In genomic region chr11:66581261-66581660, GRCh38 we compare ENCODE assay signal across 26 cellular contexts. TPM values are rescaled to one million over a fixed set of nuclear protein-coding genes. Genes with fewer than 3 reads are reported as not detected.
DNase-seq lines count a peak whose midpoint lies in the region; ATAC-seq, FAIRE-seq and TF ChIP-seq lines count a peak whose summit lies in the region.
"Had no signal": no experiment of that assay in that cellular context is flagged by ENCODE, and none has a peak within 500 bp of the region (broad histone marks: within the 10 kb centered on the region; RNA-seq: fewer than 3 reads in every experiment).

No MANE protein-coding gene starts in this region.

- no peak overlapping the region for H3K4me3 ChIP-seq in OCI-LY7 (ENCODE audit: low read depth, low read length, poor library complexity, severe bottlenecking)
- no peak overlapping the region for H3K4me3 ChIP-seq in K562
- H3K4me3 ChIP-seq: A549; BLaER1 treated with 17β-estradiol and CSF1 and Interleukin-3, amounts not matched to agents 10 nM and 100 nM; GM23338; HAP-1 had no signal

- H3K4me2 ChIP-seq in OCI-LY7 (ENCODE audit: low read length) (no peak overlapping the region), K562 (ENCODE audit: insufficient read depth, low read length) (no peak overlapping the region)
- H3K4me2 ChIP-seq: A549; BLaER1 treated with 17β-estradiol and CSF1 and Interleukin-3, amounts not matched to agents 10 nM and 100 nM; GM23338 had no signal

- 35% methylated on average over 3 of the region's 3 CpGs for WGBS in K562 (ENCODE audit: insufficient coverage, low coverage, missing lambda C conversion rate)

- H3K9me3 ChIP-seq in OCI-LY7 (ENCODE audit: low read length), result peaks cover 13% of the 10 kb centered on the region; the same call in 1 of the 2 replicates
- peaks cover 3% of the 10 kb centered on the region; the same call in 1 of the 2 replicates for H3K9me3 ChIP-seq in K562 (replicated peaks; ENCODE audit: control insufficient read depth, insufficient read depth, low read depth, low read length)
- H3K9me3 ChIP-seq: BE2C had no signal

- ATAC-seq in K562 (no peak), GM18907 (IDR thresholded peaks at IDR 0.05; ENCODE audit: unreplicated experiment) (no peak)
- ATAC-seq: A549, GM23338 had no signal

- POLR2A ChIA-PET in OCI-LY7 (lab: Charles Lee) (interaction anchor here (1.0 to 1.2 kb wide), 3 partner anchors 35 to 97 kb away, joined by 3 to 5 read pairs (median 4); partner anchors contain the start of genes RBM14 and RBM4B), K562 (lab: Yijun Ruan, JAX) (interaction anchor here (0.5 to 1.2 kb wide), 5 partner anchors 32 to 311 kb away, joined by 3 to 4 read pairs (median 3); no protein-coding TSS in a partner anchor)

- FAIRE-seq in K562 (lab: Jason Lieb, UNC), result no peak
- FAIRE-seq: A549, D721Med, G401.6, GM12892, GM19239, H54 had no signal

- H3K9me1 ChIP-seq in K562 (ENCODE audit: control insufficient read depth, insufficient read depth, low read length), result no peaks in the 10 kb centered on the region

- no peak for TF ChIP-seq CTCF in OCI-LY7 (conservative IDR thresholded peaks at IDR 0.05; ENCODE audit: low read length)
- TF ChIP-seq CTCF in K562 (IDR thresholded peaks at IDR 0.05 in 2 of 3, conservative IDR thresholded peaks at IDR 0.05 in 1 of 3; ENCODE audit: insufficient read depth in 2 of 3, low read depth in 1 of 3, low read length in 3 of 3), result no peak
- no peak for TF ChIP-seq CTCF in nephron progenitor cell (IDR thresholded peaks at IDR 0.05)

- in situ Hi-C loops in K562 (cut with MboI), result no loop called here

- H3K9me2 ChIP-seq in OCI-LY7 (ENCODE audit: insufficient read depth, low read length), result no peaks in the 10 kb centered on the region

- no peaks in the 10 kb centered on the region for H3K36me3 ChIP-seq in OCI-LY7 (ENCODE audit: insufficient read depth, low read length)
- H3K36me3 ChIP-seq in K562 (ENCODE audit: control insufficient read depth, insufficient read depth, low read length), result no peaks in the 10 kb centered on the region
- H3K36me3 ChIP-seq: BE2C; BLaER1 treated with 17β-estradiol and CSF1 and Interleukin-3, amounts not matched to agents 10 nM and 100 nM; HAP-1 had no signal

- H3K9me3 Mint-ChIP-seq in nephron progenitor cell, result peaks cover 29% of the 10 kb centered on the region

- TF ChIP-seq POLR2A in K562 (conservative IDR thresholded peaks at IDR 0.05), result no peak

- no peak overlapping the region for H3K4me3 Mint-ChIP-seq in nephron progenitor cell
- H3K4me3 Mint-ChIP-seq: CD14-positive monocyte; CD4-positive, alpha-beta T cell; CD8-positive, alpha-beta memory T cell; GM23338 had no signal

- no peak overlapping the region for H3K9ac ChIP-seq in K562 (ENCODE audit: insufficient read depth in 1 of 2, low read depth in 2 of 2, low read length in 2 of 2)
- H3K9ac ChIP-seq: BLaER1 treated with 17β-estradiol and CSF1 and Interleukin-3, amounts not matched to agents 10 nM and 100 nM had no signal

- H3K27ac ChIP-seq in OCI-LY7 (ENCODE audit: low read depth, low read length, poor library complexity, severe bottlenecking) (no peak overlapping the region), K562 (ENCODE audit: extremely low read depth, low read depth, low read length) (no peak overlapping the region)
- H3K27ac ChIP-seq: A549; BLaER1 treated with 17β-estradiol and CSF1 and Interleukin-3, amounts not matched to agents 10 nM and 100 nM had no signal

- CTCF ChIA-PET in OCI-LY7 (lab: Charles Lee; ENCODE audit: unreplicated experiment) (no interaction called here), K562 (lab: Yijun Ruan, JAX; ENCODE audit: low intra/inter-chr PET ratio) (no interaction called here)

- H3K27ac Mint-ChIP-seq in nephron progenitor cell, result peak overlapping the region; percentile 4
- H3K27ac Mint-ChIP-seq: CD14-positive monocyte; CD4-positive, alpha-beta T cell; CD8-positive, alpha-beta memory T cell; GM23338 had no signal

- no peaks in the 10 kb centered on the region for H3K79me2 ChIP-seq in OCI-LY7 (ENCODE audit: insufficient read depth, low read depth, low read length)
- no peaks in the 10 kb centered on the region for H3K79me2 ChIP-seq in K562 (ENCODE audit: control insufficient read depth, insufficient read depth, low read length)

- H4K20me1 ChIP-seq in OCI-LY7 (ENCODE audit: insufficient read depth, low read length), result no peaks in the 10 kb centered on the region
- H4K20me1 ChIP-seq in K562 (replicated peaks; ENCODE audit: control insufficient read depth, insufficient read depth, low read length), result no peaks in the 10 kb centered on the region
- H4K20me1 ChIP-seq: BLaER1 treated with 17β-estradiol and CSF1 and Interleukin-3, amounts not matched to agents 10 nM and 100 nM had no signal

- no peaks in the 10 kb centered on the region for H3K36me3 Mint-ChIP-seq in nephron progenitor cell (ENCODE audit: low read depth)
- H3K36me3 Mint-ChIP-seq: CD8-positive, alpha-beta memory T cell had no signal

- H2AFZ ChIP-seq in OCI-LY7 (ENCODE audit: low read length), result 0 out of 2 replicates have a peak overlapping the region, but pooled peaks have one; percentile 3
- no peak overlapping the region for H2AFZ ChIP-seq in K562 (ENCODE audit: low read depth, low read length)
- H2AFZ ChIP-seq: GM23338 had no signal

- TF ChIP-seq RAD21 in K562 (CRISPR knock-in tag; conservative IDR thresholded peaks at IDR 0.05 in 1 of 2, IDR thresholded peaks at IDR 0.05 in 1 of 2), result no peak

- H3K4me1 ChIP-seq in OCI-LY7 (ENCODE audit: insufficient read depth, low read length, poor library complexity, severe bottlenecking), result no peaks in the 10 kb centered on the region
- H3K4me1 ChIP-seq in K562 (replicated peaks in 1 of 2; ENCODE audit: control insufficient read depth in 2 of 2, insufficient read depth in 2 of 2, low read length in 2 of 2), result peaks cover 3 to 5% of the 10 kb centered on the region in 2 experiments; a peak in 2 of 5 replicates
- H3K4me1 ChIP-seq: BE2C; BLaER1 treated with 17β-estradiol and CSF1 and Interleukin-3, amounts not matched to agents 10 nM and 100 nM had no signal

- DNase-seq in NCI-H82 (lab: John Stamatoyannopoulos, UW), result peak; percentile 76
- DNase-seq in OCI-LY7 (ENCODE audit: low spot score), result no peak
- no peak for DNase-seq in K562 (ENCODE audit: extremely low read depth in 1 of 4, low spot score in 3 of 4)
- no peak for DNase-seq in nephron progenitor cell
- DNase-seq in ecto neural progenitor cell (ENCODE audit: low spot score), result no peak
- no peak for DNase-seq in DMS114 treated with DMSO at 0.1 percent for 48 hours (lab: John Stamatoyannopoulos, UW; ENCODE audit: unreplicated experiment)
- no peak for DNase-seq in SIG-M5 (lab: John Stamatoyannopoulos, UW)
- DNase-seq: 8988T; ACHN; AML-193; BE2C; CD4-positive, alpha-beta T cell; CD8-positive, alpha-beta memory T cell; DMS 273 treated with DMSO at 0.1 percent for 48 hours; DND-41 had no signal

- intact Hi-C loops in OCI-LY7 (cut with micrococcal nuclease; ENCODE audit: unreplicated experiment) (no loop called here), K562 (cut with micrococcal nuclease) (no loop called here)

- H3K27me3 Mint-ChIP-seq in nephron progenitor cell (ENCODE audit: low read depth, poor library complexity), result peaks cover 23% of the 10 kb centered on the region
- H3K27me3 Mint-ChIP-seq: CD4-positive, alpha-beta T cell had no signal

- H3K4me1 Mint-ChIP-seq in nephron progenitor cell, result peaks cover 30% of the 10 kb centered on the region
- H3K4me1 Mint-ChIP-seq: GM23338 had no signal

- BruUV-seq in OCI-LY7 (replicated peaks; lab: Mats Ljungman, UMichigan), result no TSS peak
- BruUV-seq in K562 (replicated peaks; lab: Mats Ljungman, UMichigan), result no TSS peak

- TF ChIP-seq EP300 in K562 (IDR thresholded peaks at IDR 0.05; ENCODE audit: low read length), result no peak

- H3K27me3 ChIP-seq in K562 (ENCODE audit: control insufficient read depth in 2 of 2, insufficient read depth in 2 of 2, low read length in 2 of 2), result 0 out of 5 replicates have a peak, but pooled peaks cover 0 to 3% of the 10 kb centered on the region in 2 experiments
- H3K27me3 ChIP-seq: BE2C; BLaER1 treated with 17β-estradiol and CSF1 and Interleukin-3, amounts not matched to agents 10 nM and 100 nM had no signal

RNA-seq across cellular contexts. Expression of gene CCDC87, which starts 11.6 kb away (rescaled TPM):
- total RNA-seq in OCI-LY7 (2014; rRNA removed; shearing (Covaris generic)), result 0.13 and 0.26 TPM in 2 replicates
- total RNA-seq in OCI-LY7 (2022) (0.17 and 0.36 TPM in 2 replicates), K562 (2014; rRNA removed) (0.09 and 0.33 TPM in 2 replicates), K562 (2014; rRNA removed; fragmentation: Illumina TruSeq; extraction: Trizol) (0.13 and 0.18 TPM in 2 replicates), K562 (2015; rRNA removed; fragmentation: Illumina TruSeq; extraction: Trizol) (0.25 and 0.30 TPM in 2 replicates), K562 (2021) (0.40 and 0.44 TPM in 2 replicates)
- 1.0 and 1.9 TPM in 2 replicates for total RNA-seq in K562 (2011; cell fraction: chromatin; rRNA removed; ENCODE audit: low replicate concordance)
- 1.3 and 1.7 TPM in 2 replicates for total RNA-seq in K562 (2011; cell fraction: nucleolus; rRNA removed)
- total RNA-seq in K562 (2011; cell fraction: nucleoplasm; rRNA removed), result 0.99 and 1.4 TPM in 2 replicates
- polyA plus RNA-seq in K562 (2011; rRNA removed) (0.06 and 0.12 TPM in 2 replicates), K562 (2014; fragmentation: Illumina TruSeq; extraction: Trizol) (0.12 and 0.33 TPM in 2 replicates), K562 (2014; fragmentation: Nextera tagmentation; extraction: Ambion mirVana) (under 1 TPM in 1 of 2 experiments, not detected in 1; 0.03 TPM), K562 (2014; rRNA removed) (0.12 TPM in 1 of 2 replicates, not detected in the other)
- polyA plus RNA-seq in K562 (2011; cell fraction: cytosol; rRNA removed), result 0.09 and 0.10 TPM in 2 replicates
- 0.18 and 0.26 TPM in 2 replicates for polyA plus RNA-seq in K562 (2011; cell fraction: nucleus; rRNA removed)
- 0.11 and 0.20 TPM in 2 replicates for polyA plus RNA-seq in K562 (2012)
- 0.21 and 0.32 TPM in 2 replicates for polyA minus RNA-seq in K562 (2011; rRNA and poly(A)+ RNA removed)
- 0.46 TPM in 1 of 2 replicates, not detected in the other for polyA minus RNA-seq in K562 (2011; cell fraction: cytosol; rRNA and poly(A)+ RNA removed)
- 0.40 and 1.00 TPM in 2 replicates for polyA minus RNA-seq in K562 (2011; cell fraction: nucleus; rRNA and poly(A)+ RNA removed)
- polyA plus RNA-seq: CD14-positive monocyte; CD8-positive, alpha-beta memory T cell had no signal

RNA-seq across cellular contexts. Expression of gene CCS, which starts 11.7 kb away (rescaled TPM):
- 31.7 and 32.6 TPM in 2 replicates for total RNA-seq in OCI-LY7 (2014; rRNA removed; shearing (Covaris generic))
- 34.4 and 36.7 TPM in 2 replicates for total RNA-seq in OCI-LY7 (2022)
- 99.9 and 207 TPM in 2 replicates for total RNA-seq in K562 (2011; cell fraction: chromatin; rRNA removed; ENCODE audit: low replicate concordance)
- 128 and 140 TPM in 2 replicates for total RNA-seq in K562 (2011; cell fraction: nucleolus; rRNA removed)
- total RNA-seq in K562 (2011; cell fraction: nucleoplasm; rRNA removed), result 100 and 106 TPM in 2 replicates
- total RNA-seq in K562 (2014; rRNA removed), result 28.3 and 31.0 TPM in 2 replicates
- total RNA-seq in K562 (2014; rRNA removed; fragmentation: Illumina TruSeq; extraction: Trizol), result 14.1 and 15.9 TPM in 2 replicates
- total RNA-seq in K562 (2015; rRNA removed; fragmentation: Illumina TruSeq; extraction: Trizol), result 23.3 and 26.8 TPM in 2 replicates
- total RNA-seq in K562 (2021), result 30.5 and 31.6 TPM in 2 replicates
- 33.1 and 47.0 TPM in 2 replicates for polyA plus RNA-seq in K562 (2011; rRNA removed)
- 37.8 and 37.9 TPM in 2 replicates for polyA plus RNA-seq in K562 (2011; cell fraction: cytosol; rRNA removed)
- 174 and 231 TPM in 2 replicates for polyA plus RNA-seq in K562 (2011; cell fraction: nucleus; rRNA removed)
- 35.9 and 57.0 TPM in 2 replicates for polyA plus RNA-seq in K562 (2012)
- polyA plus RNA-seq in K562 (2014; fragmentation: Illumina TruSeq; extraction: Trizol), result 18.7 and 23.7 TPM in 2 replicates
- 1 to 10 TPM; 1.1 to 3.0 TPM for polyA plus RNA-seq in K562 (2014; fragmentation: Nextera tagmentation; extraction: Ambion mirVana)
- polyA plus RNA-seq in K562 (2014; rRNA removed), result 46.6 and 46.8 TPM in 2 replicates
- 16.0 and 18.3 TPM in 2 replicates for polyA minus RNA-seq in K562 (2011; rRNA and poly(A)+ RNA removed)
- 15.1 and 19.8 TPM in 2 replicates for polyA minus RNA-seq in K562 (2011; cell fraction: cytosol; rRNA and poly(A)+ RNA removed)
- polyA minus RNA-seq in K562 (2011; cell fraction: nucleus; rRNA and poly(A)+ RNA removed), result 27.5 and 28.9 TPM in 2 replicates

RNA-seq across cellular contexts. Expression of gene CTSF, which starts 12.9 kb away (rescaled TPM):
- not detected in 2 replicates for total RNA-seq in OCI-LY7 (2014; rRNA removed; shearing (Covaris generic))
- total RNA-seq in OCI-LY7 (2022) (not detected in 2 replicates), K562 (2014; rRNA removed) (4.0 and 5.6 TPM in 2 replicates), K562 (2014; rRNA removed; fragmentation: Illumina TruSeq; extraction: Trizol) (2.6 and 3.8 TPM in 2 replicates), K562 (2015; rRNA removed; fragmentation: Illumina TruSeq; extraction: Trizol) (2.4 and 2.5 TPM in 2 replicates), K562 (2021) (4.8 and 5.0 TPM in 2 replicates)
- 11.2 and 25.9 TPM in 2 replicates for total RNA-seq in K562 (2011; cell fraction: chromatin; rRNA removed; ENCODE audit: low replicate concordance)
- total RNA-seq in K562 (2011; cell fraction: nucleolus; rRNA removed), result 19.1 and 23.5 TPM in 2 replicates
- total RNA-seq in K562 (2011; cell fraction: nucleoplasm; rRNA removed), result 14.6 and 15.1 TPM in 2 replicates
- polyA plus RNA-seq in K562 (2011; rRNA removed) (10.5 and 13.1 TPM in 2 replicates), K562 (2014; fragmentation: Illumina TruSeq; extraction: Trizol) (2.6 and 4.2 TPM in 2 replicates), K562 (2014; fragmentation: Nextera tagmentation; extraction: Ambion mirVana) (under 1 TPM; 0.41 to 0.55 TPM), K562 (2014; rRNA removed) (4.5 and 5.1 TPM in 2 replicates)
- 6.6 and 7.5 TPM in 2 replicates for polyA plus RNA-seq in K562 (2011; cell fraction: cytosol; rRNA removed)
- polyA plus RNA-seq in K562 (2011; cell fraction: nucleus; rRNA removed), result 75.0 and 76.5 TPM in 2 replicates
- polyA plus RNA-seq in K562 (2012), result 3.8 and 11.8 TPM in 2 replicates
- polyA minus RNA-seq in K562 (2011; rRNA and poly(A)+ RNA removed), result 3.7 and 6.3 TPM in 2 replicates
- polyA minus RNA-seq in K562 (2011; cell fraction: cytosol; rRNA and poly(A)+ RNA removed), result 2.3 and 4.0 TPM in 2 replicates
- 7.3 and 8.1 TPM in 2 replicates for polyA minus RNA-seq in K562 (2011; cell fraction: nucleus; rRNA and poly(A)+ RNA removed)

RNA-seq across cellular contexts. Expression of gene ACTN3, which starts 34.6 kb away (rescaled TPM):
- total RNA-seq in OCI-LY7 (2014; rRNA removed; shearing (Covaris generic)), result not detected in 2 replicates
- 0.15 and 0.27 TPM in 2 replicates for total RNA-seq in OCI-LY7 (2022)
- 0.21 TPM in 1 of 2 replicates, not detected in the other for total RNA-seq in K562 (2011; cell fraction: chromatin; rRNA removed; ENCODE audit: low replicate concordance)
- total RNA-seq in K562 (2011; cell fraction: nucleolus; rRNA removed), result not detected in 2 replicates
- not detected in 2 replicates for total RNA-seq in K562 (2011; cell fraction: nucleoplasm; rRNA removed)
- not detected in 2 replicates for total RNA-seq in K562 (2014; rRNA removed)
- total RNA-seq in K562 (2014; rRNA removed; fragmentation: Illumina TruSeq; extraction: Trizol), result not detected in 2 replicates
- total RNA-seq in K562 (2015; rRNA removed; fragmentation: Illumina TruSeq; extraction: Trizol), result not detected in 2 replicates
- total RNA-seq in K562 (2021), result not detected in 2 replicates
- not detected in 2 replicates for polyA plus RNA-seq in K562 (2011; rRNA removed)
- polyA plus RNA-seq in K562 (2011; cell fraction: cytosol; rRNA removed), result not detected in 2 replicates
- 0.04 and 0.07 TPM in 2 replicates for polyA plus RNA-seq in K562 (2011; cell fraction: nucleus; rRNA removed)
- not detected in 2 replicates for polyA plus RNA-seq in K562 (2012)
- not detected in 2 replicates for polyA plus RNA-seq in K562 (2014; fragmentation: Illumina TruSeq; extraction: Trizol)
- polyA plus RNA-seq in K562 (2014; fragmentation: Nextera tagmentation; extraction: Ambion mirVana), result not detected
- not detected in 2 replicates for polyA plus RNA-seq in K562 (2014; rRNA removed)
- polyA minus RNA-seq in K562 (2011; rRNA and poly(A)+ RNA removed), result not detected in 2 replicates
- not detected in 2 replicates for polyA minus RNA-seq in K562 (2011; cell fraction: cytosol; rRNA and poly(A)+ RNA removed)
- polyA minus RNA-seq in K562 (2011; cell fraction: nucleus; rRNA and poly(A)+ RNA removed), result not detected in 2 replicates
- polyA plus RNA-seq: A549; CD14-positive monocyte; CD8-positive, alpha-beta memory T cell had no signal

RNA-seq across cellular contexts. Expression of gene RBM14, which starts 35.2 kb away (rescaled TPM):
- 65.8 and 94.6 TPM in 2 replicates for total RNA-seq in OCI-LY7 (2014; rRNA removed; shearing (Covaris generic))
- total RNA-seq in OCI-LY7 (2022) (227 and 243 TPM in 2 replicates), K562 (2014; rRNA removed) (50.3 and 67.3 TPM in 2 replicates), K562 (2014; rRNA removed; fragmentation: Illumina TruSeq; extraction: Trizol) (39.7 and 42.5 TPM in 2 replicates), K562 (2015; rRNA removed; fragmentation: Illumina TruSeq; extraction: Trizol) (42.6 and 46.2 TPM in 2 replicates), K562 (2021) (131 and 141 TPM in 2 replicates)
- total RNA-seq in K562 (2011; cell fraction: chromatin; rRNA removed; ENCODE audit: low replicate concordance), result 275 and 353 TPM in 2 replicates
- 200 and 204 TPM in 2 replicates for total RNA-seq in K562 (2011; cell fraction: nucleolus; rRNA removed)
- total RNA-seq in K562 (2011; cell fraction: nucleoplasm; rRNA removed), result 221 and 253 TPM in 2 replicates
- polyA plus RNA-seq in K562 (2011; rRNA removed) (23.3 and 46.7 TPM in 2 replicates), K562 (2014; fragmentation: Illumina TruSeq; extraction: Trizol) (44.8 and 57.8 TPM in 2 replicates), K562 (2014; fragmentation: Nextera tagmentation; extraction: Ambion mirVana) (1 to 10 TPM; 5.5 to 8.9 TPM), K562 (2014; rRNA removed) (48.6 and 50.6 TPM in 2 replicates)
- 41.1 and 79.3 TPM in 2 replicates for polyA plus RNA-seq in K562 (2011; cell fraction: cytosol; rRNA removed)
- 74.4 and 101 TPM in 2 replicates for polyA plus RNA-seq in K562 (2011; cell fraction: nucleus; rRNA removed)
- polyA plus RNA-seq in K562 (2012), result 52.3 and 93.5 TPM in 2 replicates
- 26.5 and 27.7 TPM in 2 replicates for polyA minus RNA-seq in K562 (2011; rRNA and poly(A)+ RNA removed)
- polyA minus RNA-seq in K562 (2011; cell fraction: cytosol; rRNA and poly(A)+ RNA removed), result 54.7 and 65.2 TPM in 2 replicates
- 47.8 and 57.0 TPM in 2 replicates for polyA minus RNA-seq in K562 (2011; cell fraction: nucleus; rRNA and poly(A)+ RNA removed)
